ENCODE assay signal across 28 cellular contexts in the genomic region with DNA sequence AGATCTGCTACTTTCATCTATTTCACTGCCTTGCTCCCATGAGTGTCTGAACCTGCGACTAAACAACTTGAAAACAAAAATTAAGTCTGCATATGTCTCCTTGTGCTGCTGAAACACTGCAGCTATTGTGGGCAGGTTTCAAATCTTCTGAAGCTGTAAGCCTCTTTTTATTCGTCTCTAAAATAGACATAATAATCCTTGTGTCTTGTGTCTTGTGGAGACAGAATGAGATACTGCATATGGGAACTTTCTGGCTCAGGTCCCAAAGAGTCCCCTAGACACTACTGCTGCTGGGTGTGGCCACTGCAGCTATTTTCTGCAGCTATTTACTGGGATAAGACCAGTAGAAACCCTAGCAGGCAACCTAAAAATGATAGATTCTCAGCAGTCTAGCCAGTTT.
"Had no signal": no experiment of that assay in that cellular context is flagged by ENCODE, and none has a peak within 500 bp of the region (broad histone marks: within the 10 kb centered on the region; RNA-seq: fewer than 3 reads in every experiment).

No MANE protein-coding gene starts in this region.

- H3K36me3 ChIP-seq: brain microvascular endothelial cell, WERI-Rb-1 had no signal

- ATAC-seq: activated CD8-positive, alpha-beta memory T cell treated with anti-CD3 and anti-CD28 coated beads, Interleukin-2, amount 10 ng/mL, durations not matched to agents 7 days and 5 days; activated naive CD8-positive, alpha-beta T cell treated with anti-CD3 and anti-CD28 coated beads, Interleukin-2, amount 50 U/mL, for 24 hours; PC-3 had no signal

- H3K27me3 ChIP-seq: brain microvascular endothelial cell, Peyer's patch had no signal

- DNase-seq: activated CD4-positive, alpha-beta memory T cell treated with anti-CD3 and anti-CD28 coated beads, Interleukin-2, amount 10 ng/mL, durations not matched to agents 7 days and 5 days; activated CD4-positive, alpha-beta T cell treated with anti-CD3 and anti-CD28 coated beads for 1 hour; activated CD4-positive, alpha-beta T cell treated with anti-CD3 and anti-CD28 coated beads for 48 hours; activated CD4-positive, CD25-positive, alpha-beta regulatory T cell; activated CD8-positive, alpha-beta memory T cell treated with anti-CD3 and anti-CD28 coated beads for 24 hours; activated CD8-positive, alpha-beta memory T cell treated with anti-CD3 and anti-CD28 coated beads, Interleukin-2, amount 10 ng/mL, durations not matched to agents 7 days and 5 days; activated CD8-positive, alpha-beta memory T cell treated with anti-CD3 and anti-CD28 coated beads, Interleukin-2, amount 50 U/mL, for 48 hours; activated effector memory CD4-positive, alpha-beta T cell treated with Interleukin-2 at 50 U/mL for 16 hours; activated naive CD4-positive, alpha-beta T cell treated with anti-CD3 and anti-CD28 coated beads, Interleukin-2, amount 10 ng/mL, durations not matched to agents 7 days and 5 days; activated naive CD8-positive, alpha-beta T cell treated with anti-CD3 and anti-CD28 coated beads, Interleukin-2, amount 50 U/mL, for 24 hours; activated T-cell treated with anti-CD3 and anti-CD28 coated beads, Interleukin-2, amount 50 U/mL, for 48 hours; aorta; brain microvascular endothelial cell; NCI-H1092 treated with DMSO at 0.1 percent for 48 hours; NCI-H1417; NCI-H1694; NCI-H1930; NCI-H2081 treated with DMSO at 0.1 percent for 48 hours; NCI-H226; NCI-H446 treated with DMSO at 0.1 percent for 48 hours; NCI-H524; NK-92 treated with Interleukin-12 subunit alpha and Interleukin-12 subunit beta, amount 100 ng/mL, for 24 hours; PC-3; Peyer's patch; RPMI8226; T1000; WERI-Rb-1 had no signal

- H3K4me3 ChIP-seq: Peyer's patch, SK-N-MC had no signal

- H3K9me3 ChIP-seq: Peyer's patch had no signal

- H3K27ac ChIP-seq: brain microvascular endothelial cell, Peyer's patch, SK-N-MC, WERI-Rb-1 had no signal
